Comparison of ENCODE assay signal across 17 cellular contexts in the genomic region with DNA sequence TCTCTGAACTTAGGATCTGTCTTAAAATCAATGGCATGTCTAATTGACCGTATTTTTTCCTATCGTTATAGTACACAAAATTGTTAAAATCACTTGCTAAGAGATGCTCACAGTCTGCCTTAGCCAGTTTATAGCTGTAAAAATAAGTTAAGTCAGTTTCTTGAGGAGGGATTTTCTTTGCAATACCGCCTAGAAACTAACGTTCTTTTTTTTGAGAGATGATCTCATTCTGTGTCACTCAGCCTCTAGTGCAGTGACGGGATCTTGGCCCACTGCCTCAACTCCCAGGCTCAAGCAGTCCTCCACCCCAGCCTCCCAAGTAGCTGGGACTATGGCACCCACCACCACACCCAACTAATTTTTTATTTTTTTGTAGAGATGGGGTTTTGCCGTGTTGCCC. TPM values are rescaled to one million over a fixed set of nuclear protein-coding genes. Genes with fewer than 3 reads are reported as not detected.
DNase-seq lines count a peak whose midpoint lies in the region; ATAC-seq, FAIRE-seq and TF ChIP-seq lines count a peak whose summit lies in the region.
"Had no signal": no experiment of that assay in that cellular context is flagged by ENCODE, and none has a peak within 500 bp of the region (broad histone marks: within the 10 kb centered on the region; RNA-seq: fewer than 3 reads in every experiment).

No MANE protein-coding gene starts in this region.

- no peak for TF ChIP-seq EP300 in tibial nerve (IDR thresholded peaks at IDR 0.05)

- peaks cover 26% of the 10 kb centered on the region for H3K36me3 ChIP-seq in ACC112 (ENCODE audit: insufficient read depth, low read length)
- peaks cover 65 to 80% of the 10 kb centered on the region in 2 experiments for H3K36me3 ChIP-seq in HEK293 (ENCODE audit: control insufficient read depth in 2 of 2, insufficient read depth in 1 of 2, low read length in 2 of 2)
- peaks cover 0 to 54% (median 0%) of the 10 kb centered on the region in 3 donors for H3K36me3 ChIP-seq in tibial nerve

- ATAC-seq in GM19023 (IDR thresholded peaks at IDR 0.05; ENCODE audit: unreplicated experiment), result no peak
- ATAC-seq: activated CD8-positive, alpha-beta T cell treated with anti-CD3 and anti-CD28 coated beads, Interleukin-2, amount 10 ng/mL, durations not matched to agents 7 days and 5 days; HCT116 had no signal

- no peak for FAIRE-seq in GM12892 (lab: Jason Lieb, UNC)

- CTCF ChIA-PET in HEK293 (lab: Yijun Ruan, JAX), result interaction anchor here (0.5 to 1.5 kb wide), 2 partner anchors 9 to 59 kb away, joined by 6 to 7 read pairs; partner anchors contain the start of gene VPS36

- H3K4me3 ChIP-seq in ACC112 (ENCODE audit: low read depth, low read length) (peak overlapping the region; percentile 22; the same call in 1 of the 2 replicates), HEK293 (ENCODE audit: low read depth, low read length) (no peak overlapping the region), fibroblast of villous mesenchyme (ENCODE audit: low read depth, low read length) (no peak overlapping the region), tibial nerve (no peak overlapping the region)

- WGBS in tibial nerve, 2 donors, result 75 to 77% methylated on average over 6 of the region's 6 CpGs

- POLR2A ChIA-PET in HEK293 (lab: Yijun Ruan, JAX), result no interaction called here

- H3K9me3 ChIP-seq in HEK293 (ENCODE audit: control insufficient read depth, insufficient read depth, low read depth, low read length) (no peaks in the 10 kb centered on the region), tibial nerve (no peaks in the 10 kb centered on the region)

- no peak overlapping the region for H2AFZ ChIP-seq in ACC112 (ENCODE audit: low read length, unreplicated experiment)

- H3K4me1 ChIP-seq in ACC112 (ENCODE audit: control insufficient read depth, insufficient read depth, low read length, unreplicated experiment), result peaks cover 38% of the 10 kb centered on the region
- peaks cover 8% of the 10 kb centered on the region; the same call in 1 of the 2 replicates for H3K4me1 ChIP-seq in HEK293 (ENCODE audit: control insufficient read depth, insufficient read depth, low read length)
- peaks cover 0 to 9% (median 0%) of the 10 kb centered on the region in 4 donors for H3K4me1 ChIP-seq in tibial nerve

- DNase-seq in amniotic stem cell (lab: John Stamatoyannopoulos, UW) (peak; percentile 10), fibroblast of villous mesenchyme (ENCODE audit: low read depth) (peak; percentile 17), tibial nerve (ENCODE audit: low spot score in 2 of 2) (no peak), GM12892 (ENCODE audit: insufficient read length) (no peak)
- no peak for DNase-seq in activated CD4-positive, alpha-beta T cell treated with anti-CD3 and anti-CD28 coated beads, Interleukin-2, amount 50 U/mL, for 4 hours
- DNase-seq: activated CD8-positive, alpha-beta T cell treated with anti-CD3 and anti-CD28 coated beads, Interleukin-2, amount 10 ng/mL, durations not matched to agents 7 days and 5 days; activated gamma-delta T cell; midbrain; NCI-H146; NCI-H526; RPMI8226; stimulated activated CD4-positive, alpha-beta T cell treated with anti-CD3 and anti-CD28 coated beads, Interleukin-1b, Interleukin-23, amount 100 ng/mL, for 48 hours; T1000 had no signal

- H3K27ac ChIP-seq in ACC112 (ENCODE audit: low read depth, low read length) (peak overlapping the region; percentile 52; the same call in 1 of the 2 replicates), HEK293 (ENCODE audit: extremely low read depth, low read depth, low read length) (no peak overlapping the region), tibial nerve (no peak overlapping the region)

- TF ChIP-seq CTCF in HEK293 (tag by site-specific recombination; IDR thresholded peaks at IDR 0.05) (no peak), fibroblast of villous mesenchyme (IDR thresholded peaks at IDR 0.05; ENCODE audit: insufficient read depth, low read depth, low read length) (no peak), tibial nerve (IDR thresholded peaks at IDR 0.05) (no peak)

- no peaks in the 10 kb centered on the region for H3K27me3 ChIP-seq in ACC112 (ENCODE audit: insufficient read depth, low read length)
- H3K27me3 ChIP-seq in tibial nerve, result no peaks in the 10 kb centered on the region

- TF ChIP-seq POLR2A in tibial nerve (IDR thresholded peaks at IDR 0.05) (no peak), GM12892 (IDR thresholded peaks at IDR 0.05; ENCODE audit: low read depth, low read length) (no peak)

- H3K79me2 ChIP-seq in ACC112 (ENCODE audit: control insufficient read depth, insufficient read depth, low read length, unreplicated experiment), result peaks cover 80% of the 10 kb centered on the region

TF ChIP-seq in HEK293, 187 proteins besides CTCF, POLR2A, EP300 and RAD21 (continues in another document):
- no peak for TF ChIP-seq ZBTB20 (tag by site-specific recombination; IDR thresholded peaks at IDR 0.05)
- no peak for TF ChIP-seq GFI1B (tag by site-specific recombination; IDR thresholded peaks at IDR 0.05)
- peak; percentile 63; the same call in 1 of the 2 replicates for TF ChIP-seq ZNF366 (tag by site-specific recombination; conservative IDR thresholded peaks at IDR 0.05)
- TF ChIP-seq ZNF426 (tag by site-specific recombination; IDR thresholded peaks at IDR 0.05), result no peak
- TF ChIP-seq, protein P1, sequence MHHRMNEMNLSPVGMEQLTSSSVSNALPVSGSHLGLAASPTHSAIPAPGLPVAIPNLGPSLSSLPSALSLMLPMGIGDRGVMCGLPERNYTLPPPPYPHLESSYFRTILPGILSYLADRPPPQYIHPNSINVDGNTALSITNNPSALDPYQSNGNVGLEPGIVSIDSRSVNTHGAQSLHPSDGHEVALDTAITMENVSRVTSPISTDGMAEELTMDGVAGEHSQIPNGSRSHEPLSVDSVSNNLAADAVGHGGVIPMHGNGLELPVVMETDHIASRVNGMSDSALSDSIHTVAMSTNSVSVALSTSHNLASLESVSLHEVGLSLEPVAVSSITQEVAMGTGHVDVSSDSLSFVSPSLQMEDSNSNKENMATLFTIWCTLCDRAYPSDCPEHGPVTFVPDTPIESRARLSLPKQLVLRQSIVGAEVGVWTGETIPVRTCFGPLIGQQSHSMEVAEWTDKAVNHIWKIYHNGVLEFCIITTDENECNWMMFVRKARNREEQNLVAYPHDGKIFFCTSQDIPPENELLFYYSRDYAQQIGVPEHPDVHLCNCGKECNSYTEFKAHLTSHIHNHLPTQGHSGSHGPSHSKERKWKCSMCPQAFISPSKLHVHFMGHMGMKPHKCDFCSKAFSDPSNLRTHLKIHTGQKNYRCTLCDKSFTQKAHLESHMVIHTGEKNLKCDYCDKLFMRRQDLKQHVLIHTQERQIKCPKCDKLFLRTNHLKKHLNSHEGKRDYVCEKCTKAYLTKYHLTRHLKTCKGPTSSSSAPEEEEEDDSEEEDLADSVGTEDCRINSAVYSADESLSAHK (tag by site-specific recombination; IDR thresholded peaks at IDR 0.05), result peak; percentile 89
- TF ChIP-seq ZNF24 (tag by site-specific recombination; IDR thresholded peaks at IDR 0.05), result 0 out of 2 replicates have a peak, but pooled peaks have one; percentile 21
- TF ChIP-seq ZIC2 (tag by site-specific recombination; IDR thresholded peaks at IDR 0.05), result no peak
- peak; percentile 91 for TF ChIP-seq ZNF362 (tag by site-specific recombination; IDR thresholded peaks at IDR 0.05)
- TF ChIP-seq PRDM6 (tag by site-specific recombination; IDR thresholded peaks at IDR 0.05), result peak; percentile 91
- TF ChIP-seq ZNF548 (tag by site-specific recombination; IDR thresholded peaks at IDR 0.05), result no peak

RNA-seq across cellular contexts. Expression of gene CKAP2, which starts 4.4 kb away (rescaled TPM):
- total RNA-seq in fibroblast of villous mesenchyme (20.9 and 39.3 TPM in 2 replicates), tibial nerve (10 to 100 TPM in 1 of 4 donors, 1 to 10 TPM in 3; 6.6 to 12.3 (median 7.4) TPM)
- 29.7 TPM for polyA plus RNA-seq in GM12892 (2012; ENCODE audit: missing spikeins)

RNA-seq across cellular contexts. Expression of gene VPS36, which starts 9.2 kb away (rescaled TPM):
- 33.8 and 39.3 TPM in 2 replicates for total RNA-seq in fibroblast of villous mesenchyme
- total RNA-seq in tibial nerve, result 10 to 100 TPM; 42.6 to 57.6 (median 48.8) TPM
- polyA plus RNA-seq in GM12892 (2012; ENCODE audit: missing spikeins), result 21.6 TPM

RNA-seq across cellular contexts. Expression of gene THSD1, which starts 53.7 kb away (rescaled TPM):
- total RNA-seq in fibroblast of villous mesenchyme (1.9 and 9.9 TPM in 2 replicates), tibial nerve (10 to 100 TPM in 1 of 4 donors, 1 to 10 TPM in 3; 6.1 to 10.5 (median 7.8) TPM)
- polyA plus RNA-seq in GM12892 (2012; ENCODE audit: missing spikeins), result 0.15 TPM

Comparison
In these comparisons a context has a peak if more than half of its experiments do, and no peak if none do; other contexts are left out.
1. DNase-seq: peak in amniotic stem cell (single experiment) and fibroblast of villous mesenchyme (single experiment); none in tibial nerve (0 of 2), GM12892 (single experiment) and activated CD4-positive, alpha-beta T cell treated with anti-CD3 and anti-CD28 coated beads, Interleukin-2, amount 50 U/mL, for 4 hours (0 of 2).